In genomic region chrX:43758044-43758443, GRCh38 we compare ENCODE assay signal across 9 cellular contexts.
"Had no signal": no experiment of that assay in that cellular context is flagged by ENCODE, and none has a peak within 500 bp of the region (broad histone marks: within the 10 kb centered on the region; RNA-seq: fewer than 3 reads in every experiment).

No MANE protein-coding gene starts in this region.

- H3K27ac ChIP-seq: GM23248 had no signal

- ATAC-seq: GM23338, HCT116 had no signal

- DNase-seq: GM23248, GOT3, H7, H9, HCEC 1CT, HFFc6 had no signal

- H3K4me1 ChIP-seq: HAP-1 had no signal

- H3K27ac Mint-ChIP-seq: GM23338, H9, HFFc6 had no signal

- H3K4me3 ChIP-seq: GM23248, GM23338, HAP-1 had no signal

- H3K4me1 Mint-ChIP-seq: GM23338, H9 had no signal

- H3K9ac ChIP-seq: GM23248 had no signal

- H3K36me3 ChIP-seq: HAP-1 had no signal

- H3K4me3 Mint-ChIP-seq: GM23338, H9, HFFc6 had no signal

- H3K9me3 Mint-ChIP-seq: GM23338, HFFc6 had no signal

- H3K9me3 ChIP-seq: HAP-1 had no signal
